ENCODE assay signal across 31 cellular contexts in the genomic region with DNA sequence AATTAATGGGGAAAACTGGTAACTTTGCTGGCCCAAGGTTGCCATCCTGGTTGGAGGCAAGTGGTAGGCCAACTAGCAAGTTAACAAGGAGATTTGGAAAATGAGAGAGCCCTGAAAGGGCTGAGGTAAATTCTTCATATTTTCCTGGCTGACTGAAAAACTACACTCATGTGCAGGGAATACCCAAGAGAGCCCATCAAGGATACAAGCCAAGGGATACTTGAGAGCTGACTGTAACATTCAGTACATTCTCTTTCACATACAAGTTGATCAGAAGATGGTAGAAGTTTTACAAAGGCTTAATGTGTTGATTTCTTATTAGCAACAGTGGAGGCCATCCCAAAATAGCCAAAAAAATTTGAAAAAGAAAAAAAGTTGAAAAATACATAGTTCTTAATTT. TPM values are rescaled to one million over a fixed set of nuclear protein-coding genes. Genes with fewer than 3 reads are reported as not detected.
"Had no signal": no experiment of that assay in that cellular context is flagged by ENCODE, and none has a peak within 500 bp of the region (broad histone marks: within the 10 kb centered on the region; RNA-seq: fewer than 3 reads in every experiment).

No MANE protein-coding gene starts in this region.

- DNase-seq: activated B cell treated with CpG ODN at 0.5 μM for 24 hours; activated CD4-positive, alpha-beta memory T cell treated with anti-CD3 and anti-CD28 coated beads, Interleukin-2, amount 10 ng/mL, durations not matched to agents 7 days and 5 days; activated CD4-positive, alpha-beta T cell treated with anti-CD3 and anti-CD28 coated beads for 1 hour; activated CD4-positive, alpha-beta T cell treated with anti-CD3 and anti-CD28 coated beads, Interleukin-2, amount 10 ng/mL, durations not matched to agents 7 days and 5 days; activated naive CD4-positive, alpha-beta T cell treated with anti-CD3 and anti-CD28 coated beads, Interleukin-2, amount 50 U/mL, for 16 hours; activated naive CD8-positive, alpha-beta T cell treated with anti-CD3 and anti-CD28 coated beads, Interleukin-2, amount 10 ng/mL, durations not matched to agents 7 days and 5 days; activated T-cell treated with anti-CD3 and anti-CD28 coated beads for 4 hours; activated T-cell treated with anti-CD3 and anti-CD28 coated beads, Interleukin-2, amount 50 U/mL, for 48 hours; aorta; body of pancreas; Karpas-422; MM.1S; NCI-H1105 treated with DMSO at 0.1 percent for 48 hours; NCI-H1436 treated with DMSO at 0.1 percent for 48 hours; NCI-H187; NCI-H2081; NCI-H2171; NCI-H226; NCI-H510A; NCI-H526 treated with DMSO at 0.1 percent for 48 hours; NCI-H82; T-cell; T-helper 2 cell; T1000 had no signal

- H3K4me1 ChIP-seq: body of pancreas had no signal

- ATAC-seq: body of pancreas, K562, T-cell had no signal

- H3K4me3 ChIP-seq: body of pancreas, K562, SK-N-MC had no signal

- H3K27me3 ChIP-seq: body of pancreas had no signal

- H3K27ac ChIP-seq: body of pancreas, SK-N-MC had no signal

- H3K27me3 Mint-ChIP-seq: activated CD4-positive, alpha-beta memory T cell treated with anti-CD3 and anti-CD28 coated beads, Interleukin-2, amount 10 ng/mL, durations not matched to agents 7 days and 5 days had no signal

- H3K9me3 Mint-ChIP-seq: activated CD4-positive, alpha-beta memory T cell treated with anti-CD3 and anti-CD28 coated beads, Interleukin-2, amount 10 ng/mL, durations not matched to agents 7 days and 5 days; activated naive CD8-positive, alpha-beta T cell treated with anti-CD3 and anti-CD28 coated beads, Interleukin-2, amount 10 ng/mL, durations not matched to agents 7 days and 5 days had no signal

- H3K4me1 Mint-ChIP-seq: activated B cell treated with CpG ODN at 0.5 μM for 24 hours; activated CD4-positive, alpha-beta memory T cell treated with anti-CD3 and anti-CD28 coated beads, Interleukin-2, amount 10 ng/mL, durations not matched to agents 7 days and 5 days; activated CD4-positive, alpha-beta T cell treated with anti-CD3 and anti-CD28 coated beads, Interleukin-2, amount 10 ng/mL, durations not matched to agents 7 days and 5 days; activated naive CD8-positive, alpha-beta T cell treated with anti-CD3 and anti-CD28 coated beads, Interleukin-2, amount 10 ng/mL, durations not matched to agents 7 days and 5 days; T-cell had no signal

- H3K4me3 Mint-ChIP-seq: activated B cell treated with CpG ODN at 0.5 μM for 24 hours; activated CD4-positive, alpha-beta memory T cell treated with anti-CD3 and anti-CD28 coated beads, Interleukin-2, amount 10 ng/mL, durations not matched to agents 7 days and 5 days; activated CD4-positive, alpha-beta T cell treated with anti-CD3 and anti-CD28 coated beads, Interleukin-2, amount 10 ng/mL, durations not matched to agents 7 days and 5 days; activated naive CD8-positive, alpha-beta T cell treated with anti-CD3 and anti-CD28 coated beads, Interleukin-2, amount 10 ng/mL, durations not matched to agents 7 days and 5 days; T-cell had no signal

- H3K27ac Mint-ChIP-seq: activated B cell treated with CpG ODN at 0.5 μM for 24 hours; activated CD4-positive, alpha-beta memory T cell treated with anti-CD3 and anti-CD28 coated beads, Interleukin-2, amount 10 ng/mL, durations not matched to agents 7 days and 5 days; activated CD4-positive, alpha-beta T cell treated with anti-CD3 and anti-CD28 coated beads, Interleukin-2, amount 10 ng/mL, durations not matched to agents 7 days and 5 days; activated naive CD8-positive, alpha-beta T cell treated with anti-CD3 and anti-CD28 coated beads, Interleukin-2, amount 10 ng/mL, durations not matched to agents 7 days and 5 days; activated T-helper 2 cell treated with anti-CD3 and anti-CD28 coated beads, Interferon-gamma antibody, Interleukin-2, Interleukin-4, amounts not matched to agents 10 μg/mL and 5 μg/mL and 100 μg/mL, durations not matched to agents 14 hours and 24 hours and 36 hours; T-cell had no signal

- H3K36me3 Mint-ChIP-seq: activated naive CD8-positive, alpha-beta T cell treated with anti-CD3 and anti-CD28 coated beads, Interleukin-2, amount 10 ng/mL, durations not matched to agents 7 days and 5 days; T-cell had no signal

RNA-seq across cellular contexts. Expression of a gene that starts 33.3 kb away (rescaled TPM):
- total RNA-seq: activated B cell treated with CpG ODN at 0.5 μM for 24 hours, aorta, body of pancreas, bronchial epithelial cell, OCI-LY7, RPMI7951 had no signal

RNA-seq across cellular contexts. Expression of a gene that starts 44.4 kb away (rescaled TPM):
- total RNA-seq: activated B cell treated with CpG ODN at 0.5 μM for 24 hours; activated CD4-positive, alpha-beta memory T cell treated with anti-CD3 and anti-CD28 coated beads, Interleukin-2, amount 10 ng/mL, durations not matched to agents 7 days and 5 days; activated CD4-positive, alpha-beta T cell treated with anti-CD3 and anti-CD28 coated beads, Interleukin-2, amount 10 ng/mL, durations not matched to agents 7 days and 5 days; activated CD8-positive, alpha-beta memory T cell treated with anti-CD3 and anti-CD28 coated beads for 36 hours; activated naive CD8-positive, alpha-beta T cell treated with anti-CD3 and anti-CD28 coated beads, Interleukin-2, amount 10 ng/mL, durations not matched to agents 7 days and 5 days; activated T-helper 2 cell treated with anti-CD3 and anti-CD28 coated beads, Interferon-gamma antibody, Interleukin-2, Interleukin-4, amounts not matched to agents 10 μg/mL and 5 μg/mL and 100 μg/mL, durations not matched to agents 14 hours and 24 hours and 36 hours; aorta; body of pancreas; K562; OCI-LY7; RPMI7951; T-cell had no signal
